In the genomic region with DNA sequence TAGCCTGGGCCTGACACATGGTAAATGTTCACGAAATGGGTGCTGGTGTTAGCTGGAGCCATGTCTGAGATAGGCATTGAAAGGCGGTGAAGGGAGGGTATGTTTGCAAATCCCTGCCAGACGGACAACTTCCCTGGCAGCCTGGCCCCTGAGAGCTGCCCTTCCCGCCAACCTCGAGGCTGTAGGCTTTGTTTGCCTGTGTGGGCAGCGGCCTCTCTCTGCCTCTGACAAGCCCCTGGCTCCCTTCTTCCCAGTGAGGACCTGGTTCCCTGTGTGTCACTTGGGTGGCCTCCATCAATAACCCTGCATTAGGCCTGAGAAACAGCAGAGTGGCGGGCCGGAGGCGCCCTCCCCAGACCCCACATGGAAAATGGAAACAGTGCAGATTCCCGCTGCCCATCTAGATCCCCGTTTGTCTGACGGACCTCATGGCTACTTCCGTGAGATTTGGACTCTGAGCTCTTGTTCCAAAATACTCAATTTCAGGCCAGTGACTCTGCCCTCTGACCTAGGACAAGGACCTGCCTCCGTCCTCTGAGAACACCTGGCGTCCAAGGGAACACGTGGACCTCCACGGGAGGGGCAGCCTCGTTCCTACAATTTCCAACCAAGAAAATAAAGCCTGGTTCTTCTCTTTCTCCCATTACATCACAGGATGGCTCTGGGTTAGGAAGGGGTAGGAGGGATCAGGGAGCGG, we compare ENCODE assay signal across 2 cellular contexts.
A peak's percentile ranks its signal among the peaks of the same experiment; 100 is the strongest.
TF ChIP-seq lines count a peak whose summit lies in the region.

No MANE protein-coding gene starts in this region.

TF ChIP-seq in liver, 16 proteins besides CTCF, POLR2A, EP300 and RAD21 (continued from another document):
- TF ChIP-seq, protein P1, sequence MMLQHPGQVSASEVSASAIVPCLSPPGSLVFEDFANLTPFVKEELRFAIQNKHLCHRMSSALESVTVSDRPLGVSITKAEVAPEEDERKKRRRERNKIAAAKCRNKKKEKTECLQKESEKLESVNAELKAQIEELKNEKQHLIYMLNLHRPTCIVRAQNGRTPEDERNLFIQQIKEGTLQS (IDR thresholded peaks at IDR 0.05): no peak
- TF ChIP-seq TAF1 (conservative IDR thresholded peaks at IDR 0.05) (no peak), RXRA (IDR thresholded peaks at IDR 0.05) (peak; percentile 92), HNF4G (IDR thresholded peaks at IDR 0.05) (peak; percentile 96), GABPA (IDR thresholded peaks at IDR 0.05 in 1 of 2, conservative IDR thresholded peaks at IDR 0.05 in 1 of 2) (peak in 1 of 2 donors; percentile 52), SP1 (IDR thresholded peaks at IDR 0.05) (peak; percentile 78), HNF4A (conservative IDR thresholded peaks at IDR 0.05) (peak; percentile 99)
- TF ChIP-seq, protein P2, sequence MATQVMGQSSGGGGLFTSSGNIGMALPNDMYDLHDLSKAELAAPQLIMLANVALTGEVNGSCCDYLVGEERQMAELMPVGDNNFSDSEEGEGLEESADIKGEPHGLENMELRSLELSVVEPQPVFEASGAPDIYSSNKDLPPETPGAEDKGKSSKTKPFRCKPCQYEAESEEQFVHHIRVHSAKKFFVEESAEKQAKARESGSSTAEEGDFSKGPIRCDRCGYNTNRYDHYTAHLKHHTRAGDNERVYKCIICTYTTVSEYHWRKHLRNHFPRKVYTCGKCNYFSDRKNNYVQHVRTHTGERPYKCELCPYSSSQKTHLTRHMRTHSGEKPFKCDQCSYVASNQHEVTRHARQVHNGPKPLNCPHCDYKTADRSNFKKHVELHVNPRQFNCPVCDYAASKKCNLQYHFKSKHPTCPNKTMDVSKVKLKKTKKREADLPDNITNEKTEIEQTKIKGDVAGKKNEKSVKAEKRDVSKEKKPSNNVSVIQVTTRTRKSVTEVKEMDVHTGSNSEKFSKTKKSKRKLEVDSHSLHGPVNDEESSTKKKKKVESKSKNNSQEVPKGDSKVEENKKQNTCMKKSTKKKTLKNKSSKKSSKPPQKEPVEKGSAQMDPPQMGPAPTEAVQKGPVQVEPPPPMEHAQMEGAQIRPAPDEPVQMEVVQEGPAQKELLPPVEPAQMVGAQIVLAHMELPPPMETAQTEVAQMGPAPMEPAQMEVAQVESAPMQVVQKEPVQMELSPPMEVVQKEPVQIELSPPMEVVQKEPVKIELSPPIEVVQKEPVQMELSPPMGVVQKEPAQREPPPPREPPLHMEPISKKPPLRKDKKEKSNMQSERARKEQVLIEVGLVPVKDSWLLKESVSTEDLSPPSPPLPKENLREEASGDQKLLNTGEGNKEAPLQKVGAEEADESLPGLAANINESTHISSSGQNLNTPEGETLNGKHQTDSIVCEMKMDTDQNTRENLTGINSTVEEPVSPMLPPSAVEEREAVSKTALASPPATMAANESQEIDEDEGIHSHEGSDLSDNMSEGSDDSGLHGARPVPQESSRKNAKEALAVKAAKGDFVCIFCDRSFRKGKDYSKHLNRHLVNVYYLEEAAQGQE (IDR thresholded peaks at IDR 0.05): no peak
- TF ChIP-seq, protein P3, sequence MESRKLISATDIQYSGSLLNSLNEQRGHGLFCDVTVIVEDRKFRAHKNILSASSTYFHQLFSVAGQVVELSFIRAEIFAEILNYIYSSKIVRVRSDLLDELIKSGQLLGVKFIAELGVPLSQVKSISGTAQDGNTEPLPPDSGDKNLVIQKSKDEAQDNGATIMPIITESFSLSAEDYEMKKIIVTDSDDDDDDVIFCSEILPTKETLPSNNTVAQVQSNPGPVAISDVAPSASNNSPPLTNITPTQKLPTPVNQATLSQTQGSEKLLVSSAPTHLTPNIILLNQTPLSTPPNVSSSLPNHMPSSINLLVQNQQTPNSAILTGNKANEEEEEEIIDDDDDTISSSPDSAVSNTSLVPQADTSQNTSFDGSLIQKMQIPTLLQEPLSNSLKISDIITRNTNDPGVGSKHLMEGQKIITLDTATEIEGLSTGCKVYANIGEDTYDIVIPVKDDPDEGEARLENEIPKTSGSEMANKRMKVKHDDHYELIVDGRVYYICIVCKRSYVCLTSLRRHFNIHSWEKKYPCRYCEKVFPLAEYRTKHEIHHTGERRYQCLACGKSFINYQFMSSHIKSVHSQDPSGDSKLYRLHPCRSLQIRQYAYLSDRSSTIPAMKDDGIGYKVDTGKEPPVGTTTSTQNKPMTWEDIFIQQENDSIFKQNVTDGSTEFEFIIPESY (IDR thresholded peaks at IDR 0.05): peak; percentile 34

TF ChIP-seq in HepG2, 621 proteins besides CTCF, POLR2A, EP300 and RAD21 (continued from another document):
- no peak for TF ChIP-seq ZNF350 (CRISPR knock-in tag; IDR thresholded peaks at IDR 0.05; ENCODE audit: borderline replicate concordance, low read depth)
- no peak for TF ChIP-seq POGZ (CRISPR knock-in tag; IDR thresholded peaks at IDR 0.05)
- TF ChIP-seq ZSCAN31 (CRISPR knock-in tag; IDR thresholded peaks at IDR 0.05; ENCODE audit: low read depth): no peak
- no peak for TF ChIP-seq ZNF550 (CRISPR knock-in tag; IDR thresholded peaks at IDR 0.05; ENCODE audit: borderline replicate concordance)
- TF ChIP-seq ZBTB1 (CRISPR knock-in tag; IDR thresholded peaks at IDR 0.05; ENCODE audit: borderline replicate concordance): no peak
- TF ChIP-seq, protein P4, sequence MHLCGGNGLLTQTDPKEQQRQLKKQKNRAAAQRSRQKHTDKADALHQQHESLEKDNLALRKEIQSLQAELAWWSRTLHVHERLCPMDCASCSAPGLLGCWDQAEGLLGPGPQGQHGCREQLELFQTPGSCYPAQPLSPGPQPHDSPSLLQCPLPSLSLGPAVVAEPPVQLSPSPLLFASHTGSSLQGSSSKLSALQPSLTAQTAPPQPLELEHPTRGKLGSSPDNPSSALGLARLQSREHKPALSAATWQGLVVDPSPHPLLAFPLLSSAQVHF (CRISPR knock-in tag; IDR thresholded peaks at IDR 0.05): no peak
TF ChIP-seq in HepG2: peak in this region for 0.
